ENCODE assay signal across 27 cellular contexts in the genomic region with DNA sequence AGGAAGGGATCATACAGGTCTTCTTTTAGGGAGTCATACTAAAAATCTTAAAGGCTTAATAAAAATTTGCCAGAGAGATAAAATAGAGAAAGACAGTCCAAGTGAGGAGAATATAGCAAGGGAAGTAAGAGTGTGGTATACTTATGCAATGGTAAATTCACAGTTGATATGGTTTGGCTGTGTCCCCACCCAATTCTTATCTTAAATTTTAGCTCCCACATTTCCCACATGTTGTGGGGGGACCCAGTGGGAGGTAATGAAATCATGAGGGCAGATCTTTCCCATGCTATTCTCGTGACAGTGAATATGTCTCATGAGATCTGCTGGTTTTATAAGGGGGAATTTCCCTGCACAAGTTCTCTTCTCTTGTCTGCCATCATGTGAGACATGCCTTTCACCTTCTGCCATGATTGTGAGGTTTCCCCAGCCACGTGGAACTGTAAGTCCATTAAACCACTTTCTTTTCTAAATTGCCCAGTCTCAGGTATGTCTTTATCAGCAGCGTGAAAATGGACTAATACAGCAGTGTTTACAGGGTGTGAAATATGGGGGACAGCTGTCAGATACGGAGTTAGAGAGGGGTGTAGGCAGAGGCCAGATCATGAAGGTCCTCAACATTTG.
"Had no signal": no experiment of that assay in that cellular context is flagged by ENCODE, and none has a peak within 500 bp of the region (broad histone marks: within the 10 kb centered on the region; RNA-seq: fewer than 3 reads in every experiment).

No MANE protein-coding gene starts in this region.

- H3K27ac Mint-ChIP-seq: activated CD4-positive, alpha-beta T cell treated with anti-CD3 and anti-CD28 coated beads for 36 hours; activated CD4-positive, alpha-beta T cell treated with anti-CD3 and anti-CD28 coated beads, Interleukin-2, amount 10 ng/mL, durations not matched to agents 7 days and 5 days; activated naive CD8-positive, alpha-beta T cell treated with anti-CD3 and anti-CD28 coated beads for 36 hours; T-helper 2 cell treated with Interferon-gamma antibody and Interleukin-4, amounts not matched to agents 5 μg/mL and 100 μg/mL, for 36 hours; WTC11 had no signal

- H3K27me3 Mint-ChIP-seq: activated CD4-positive, alpha-beta T cell treated with anti-CD3 and anti-CD28 coated beads for 36 hours; activated CD4-positive, alpha-beta T cell treated with anti-CD3 and anti-CD28 coated beads, Interleukin-2, amount 10 ng/mL, durations not matched to agents 7 days and 5 days; activated naive CD8-positive, alpha-beta T cell treated with anti-CD3 and anti-CD28 coated beads for 36 hours; central memory CD8-positive, alpha-beta T cell had no signal

- H3K4me1 Mint-ChIP-seq: activated CD4-positive, alpha-beta T cell treated with anti-CD3 and anti-CD28 coated beads for 36 hours; activated CD4-positive, alpha-beta T cell treated with anti-CD3 and anti-CD28 coated beads, Interleukin-2, amount 10 ng/mL, durations not matched to agents 7 days and 5 days; activated naive CD8-positive, alpha-beta T cell treated with anti-CD3 and anti-CD28 coated beads for 36 hours; central memory CD8-positive, alpha-beta T cell had no signal

- H3K4me3 Mint-ChIP-seq: activated CD4-positive, alpha-beta T cell treated with anti-CD3 and anti-CD28 coated beads for 36 hours; activated CD4-positive, alpha-beta T cell treated with anti-CD3 and anti-CD28 coated beads, Interleukin-2, amount 10 ng/mL, durations not matched to agents 7 days and 5 days; activated naive CD8-positive, alpha-beta T cell treated with anti-CD3 and anti-CD28 coated beads for 36 hours; central memory CD8-positive, alpha-beta T cell; T-helper 2 cell treated with Interferon-gamma antibody and Interleukin-4, amounts not matched to agents 5 μg/mL and 100 μg/mL, for 36 hours; WTC11 had no signal

- H3K4me3 ChIP-seq: ascending aorta, cardiac muscle cell, coronary artery, PC-9 had no signal

- H3K9me3 Mint-ChIP-seq: activated CD4-positive, alpha-beta T cell treated with anti-CD3 and anti-CD28 coated beads, Interleukin-2, amount 10 ng/mL, durations not matched to agents 7 days and 5 days had no signal

- ATAC-seq: activated CD4-positive, alpha-beta T cell treated with anti-CD3 and anti-CD28 coated beads for 36 hours; activated CD4-positive, CD25-positive, alpha-beta regulatory T cell treated with anti-CD3 and anti-CD28 coated beads, Interleukin-2, amount 50 U/mL, for 24 hours; Right ventricle myocardium inferior; SK-N-SH treated with all-trans-retinoic acid at 6 μM for 48 hours; WTC11 had no signal

- H3K36me3 Mint-ChIP-seq: activated naive CD8-positive, alpha-beta T cell treated with anti-CD3 and anti-CD28 coated beads for 36 hours had no signal

- DNase-seq: activated CD4-positive, alpha-beta T cell treated with anti-CD3 and anti-CD28 coated beads for 36 hours; activated CD4-positive, alpha-beta T cell treated with anti-CD3 and anti-CD28 coated beads, Interleukin-2, amount 10 ng/mL, durations not matched to agents 7 days and 5 days; activated CD4-positive, alpha-beta T cell treated with anti-CD3 and anti-CD28 coated beads, Interleukin-2, amount 50 U/mL, for 48 hours; activated CD8-positive, alpha-beta memory T cell treated with anti-CD3 and anti-CD28 coated beads, Interleukin-2, amount 50 U/mL, for 48 hours; activated effector memory CD4-positive, alpha-beta T cell treated with Interleukin-2 at 50 U/mL for 16 hours; activated naive CD4-positive, alpha-beta T cell treated with anti-CD3 and anti-CD28 coated beads, Interleukin-2, amount 50 U/mL, for 16 hours; activated naive CD8-positive, alpha-beta T cell treated with anti-CD3 and anti-CD28 coated beads for 36 hours; activated T-cell treated with anti-CD3 and anti-CD28 coated beads, Interleukin-2, amount 50 U/mL, for 48 hours; NCI-H1048; NCI-H1105 treated with DMSO at 0.1 percent for 48 hours; NCI-H1436; NCI-H1694 treated with DMSO at 0.1 percent for 48 hours; NCI-H2029; NCI-H345; NCI-H524 treated with DMSO at 0.1 percent for 48 hours; NK-92 treated with Interleukin-12 subunit alpha and Interleukin-12 subunit beta, amount 100 ng/mL, for 24 hours; PC-9; SIG-M5 had no signal
